8 cellular contexts compared by ENCODE assay signal in genomic region chr21:32393677-32394001, GRCh38. TPM values are rescaled to one million over a fixed set of nuclear protein-coding genes. Genes with fewer than 3 reads are reported as not detected.
A peak's percentile ranks its signal among the peaks of the same experiment; 100 is the strongest.
DNase-seq lines count a peak whose midpoint lies in the region; ATAC-seq, FAIRE-seq and TF ChIP-seq lines count a peak whose summit lies in the region.

No MANE protein-coding gene starts in this region.

- no peaks in the 10 kb centered on the region for H3K36me3 ChIP-seq in CD4-positive, CD25-positive, alpha-beta regulatory T cell (ENCODE audit: control insufficient read depth, insufficient read depth, low read length)
- H3K36me3 ChIP-seq in MG63 (peaks cover 22% of the 10 kb centered on the region), bronchial epithelial cell (ENCODE audit: control insufficient read depth, insufficient read depth, low read length) (peaks cover 2% of the 10 kb centered on the region)

- H3K27ac ChIP-seq in CD4-positive, CD25-positive, alpha-beta regulatory T cell (ENCODE audit: insufficient read depth, low read length, poor library complexity, severe bottlenecking), result peak overlapping the region; percentile 72

- no peaks in the 10 kb centered on the region for H3K9me3 Mint-ChIP-seq in CD4-positive, CD25-positive, alpha-beta regulatory T cell
- H3K9me3 Mint-ChIP-seq in natural killer cell treated with Interleukin-12 subunit alpha and Interleukin-12 subunit beta and Interleukin-15 and Interleukin-18, amount 100 ng/mL, for 72 hours, result no peaks in the 10 kb centered on the region

- peaks cover 30% of the 10 kb centered on the region for H3K27me3 Mint-ChIP-seq in CD4-positive, CD25-positive, alpha-beta regulatory T cell
- H3K27me3 Mint-ChIP-seq in natural killer cell treated with Interleukin-12 subunit alpha and Interleukin-12 subunit beta and Interleukin-15 and Interleukin-18, amount 100 ng/mL, for 72 hours, result peaks cover 6% of the 10 kb centered on the region in 2 donors

- no peak for TF ChIP-seq CTCF in bronchial epithelial cell (IDR thresholded peaks at IDR 0.05; ENCODE audit: insufficient read depth, low read length, severe bottlenecking)

- H3K4me3 Mint-ChIP-seq in CD4-positive, CD25-positive, alpha-beta regulatory T cell, result peak overlapping the region; percentile 88 to 98 (median 92)
- H3K4me3 Mint-ChIP-seq in natural killer cell treated with Interleukin-12 subunit alpha and Interleukin-12 subunit beta and Interleukin-15 and Interleukin-18, amount 100 ng/mL, for 72 hours, result peak overlapping the region; percentile 88

- H3K27me3 ChIP-seq in CD4-positive, CD25-positive, alpha-beta regulatory T cell (ENCODE audit: control insufficient read depth, insufficient read depth, low read length), result peaks cover 5% of the 10 kb centered on the region
- H3K27me3 ChIP-seq in MG63, result no peaks in the 10 kb centered on the region
- H3K27me3 ChIP-seq in bronchial epithelial cell (ENCODE audit: control insufficient read depth, insufficient read depth, low read length), result no peaks in the 10 kb centered on the region

- ATAC-seq in CD4-positive, CD25-positive, alpha-beta regulatory T cell (ENCODE audit: low read depth in 2 of 2), result no peak
- ATAC-seq in natural killer cell treated with Interleukin-12 subunit alpha and Interleukin-12 subunit beta and Interleukin-15 and Interleukin-18, amount 100 ng/mL, for 72 hours, result no peak
- no peak for ATAC-seq in HG03571 (IDR thresholded peaks at IDR 0.05; ENCODE audit: unreplicated experiment)

- in situ Hi-C loops in G401 (cut with HindIII; ENCODE audit: low sequenced_read_pairs), result no loop called here

- peak overlapping the region; percentile 73 for H3K4me3 ChIP-seq in CD4-positive, CD25-positive, alpha-beta regulatory T cell (ENCODE audit: low read depth, low read length)
- peak overlapping the region; percentile 95 for H3K4me3 ChIP-seq in MG63
- H3K4me3 ChIP-seq in bronchial epithelial cell (ENCODE audit: low read depth, low read length), result peak overlapping the region; percentile 87

- peaks cover 6 to 51% (median 28%) of the 10 kb centered on the region in 4 donors for H3K4me1 Mint-ChIP-seq in CD4-positive, CD25-positive, alpha-beta regulatory T cell
- peaks cover 23 to 39% of the 10 kb centered on the region in 2 donors for H3K4me1 Mint-ChIP-seq in natural killer cell treated with Interleukin-12 subunit alpha and Interleukin-12 subunit beta and Interleukin-15 and Interleukin-18, amount 100 ng/mL, for 72 hours (ENCODE audit: low read depth in 2 of 2)

- H3K36me3 Mint-ChIP-seq in CD4-positive, CD25-positive, alpha-beta regulatory T cell, result peaks cover 14% of the 10 kb centered on the region
- H3K36me3 Mint-ChIP-seq in natural killer cell treated with Interleukin-12 subunit alpha and Interleukin-12 subunit beta and Interleukin-15 and Interleukin-18, amount 100 ng/mL, for 72 hours, result peaks cover 8% of the 10 kb centered on the region

- H3K9me3 ChIP-seq in CD4-positive, CD25-positive, alpha-beta regulatory T cell (ENCODE audit: control insufficient read depth in 2 of 2, low read length in 2 of 2), result no peaks in the 10 kb centered on the region
- no peaks in the 10 kb centered on the region for H3K9me3 ChIP-seq in MG63

- no peak for FAIRE-seq in bronchial epithelial cell (lab: Jason Lieb, UNC)

- no peak for DNase-seq in CD4-positive, CD25-positive, alpha-beta regulatory T cell
- DNase-seq in MG63, result no peak
- no peak for DNase-seq in bronchial epithelial cell (ENCODE audit: low read depth)
- no peak for DNase-seq in natural killer cell treated with Interleukin-12 subunit alpha and Interleukin-12 subunit beta and Interleukin-15 and Interleukin-18, amount 100 ng/mL, for 72 hours (ENCODE audit: low spot score)
- no peak for DNase-seq in G401 (ENCODE audit: low spot score)
- DNase-seq in activated CD4-positive, CD25-positive, alpha-beta regulatory T cell treated with anti-CD3 and anti-CD28 coated beads, Interleukin-2, amount 50 U/mL, for 72 hours, result no peak
- no peak for DNase-seq in A172 (ENCODE audit: low spot score)

- H3K4me1 ChIP-seq in CD4-positive, CD25-positive, alpha-beta regulatory T cell (ENCODE audit: control insufficient read depth, insufficient read depth, low read length, poor library complexity, severe bottlenecking), result peaks cover 20% of the 10 kb centered on the region

- H3K27ac Mint-ChIP-seq in CD4-positive, CD25-positive, alpha-beta regulatory T cell, result peak overlapping the region in 2 of 3 donors; percentile 88
- H3K27ac Mint-ChIP-seq in natural killer cell treated with Interleukin-12 subunit alpha and Interleukin-12 subunit beta and Interleukin-15 and Interleukin-18, amount 100 ng/mL, for 72 hours, result peak overlapping the region; percentile 70 to 92

RNA-seq across cellular contexts. Expression of gene URB1, which starts 0.8 kb away (rescaled TPM):
- total RNA-seq in CD4-positive, CD25-positive, alpha-beta regulatory T cell, result 9.4 TPM
- 1 to 10 TPM; 1.5 to 3.2 (median 2.7) TPM for polyA plus RNA-seq in CD4-positive, CD25-positive, alpha-beta regulatory T cell
- 14.1 and 15.9 TPM in 2 replicates for total RNA-seq in MG63 (2014; rRNA removed; shearing (Covaris generic); ENCODE audit: low replicate concordance)
- 19.3 and 22.4 TPM in 2 replicates for total RNA-seq in bronchial epithelial cell
- total RNA-seq in natural killer cell treated with Interleukin-12 subunit alpha and Interleukin-12 subunit beta and Interleukin-15 and Interleukin-18, amount 100 ng/mL, for 72 hours, result 10 to 100 TPM; 21.9 to 56.0 TPM
- 12.6 and 20.9 TPM in 2 replicates for total RNA-seq in G401 (2014; rRNA removed; shearing (Covaris generic))
- total RNA-seq in A172 (2014; rRNA removed; shearing (Covaris generic)), result 16.7 and 20.9 TPM in 2 replicates

RNA-seq across cellular contexts. Expression of gene EVA1C, which starts 18.9 kb away (rescaled TPM):
- total RNA-seq in CD4-positive, CD25-positive, alpha-beta regulatory T cell, result 8.3 TPM
- polyA plus RNA-seq in CD4-positive, CD25-positive, alpha-beta regulatory T cell, result 10 to 100 TPM in 2 of 4 donors, 1 to 10 TPM in 2; 6.0 to 10.8 (median 8.9) TPM
- total RNA-seq in MG63 (2014; rRNA removed; shearing (Covaris generic); ENCODE audit: low replicate concordance), result not detected in 2 replicates
- 8.8 and 9.0 TPM in 2 replicates for total RNA-seq in bronchial epithelial cell
- 1 to 10 TPM; 1.2 to 4.7 TPM for total RNA-seq in natural killer cell treated with Interleukin-12 subunit alpha and Interleukin-12 subunit beta and Interleukin-15 and Interleukin-18, amount 100 ng/mL, for 72 hours
- 2.3 TPM in 1 of 2 replicates, not detected in the other for total RNA-seq in G401 (2014; rRNA removed; shearing (Covaris generic))
- 1.1 and 2.5 TPM in 2 replicates for total RNA-seq in A172 (2014; rRNA removed; shearing (Covaris generic))
